In genomic region chr13:112684444-112684843, GRCh38 we compare ENCODE assay signal across 17 cellular contexts. TPM values are rescaled to one million over a fixed set of nuclear protein-coding genes. Genes with fewer than 3 reads are reported as not detected.
A peak's percentile ranks its signal among the peaks of the same experiment; 100 is the strongest.
DNase-seq lines count a peak whose midpoint lies in the region; ATAC-seq and TF ChIP-seq lines count a peak whose summit lies in the region.
"Had no signal": no experiment of that assay in that cellular context is flagged by ENCODE, and none has a peak within 500 bp of the region (broad histone marks: within the 10 kb centered on the region; RNA-seq: fewer than 3 reads in every experiment).

No MANE protein-coding gene starts in this region.

- WGBS in endodermal cell (ENCODE audit: insufficient coverage in 1 of 2, insufficient read length in 1 of 2), 2 experiments = 92 to 97% methylated on average over 13 of the region's 13 CpGs

- H3K36me3 ChIP-seq in endodermal cell (ENCODE audit: control insufficient read depth, insufficient read depth, low read length) (no peaks in the 10 kb centered on the region), lower lobe of right lung (no peaks in the 10 kb centered on the region), upper lobe of right lung (no peaks in the 10 kb centered on the region)

- H3K27me3 Mint-ChIP-seq in endodermal cell (ENCODE audit: insufficient read depth) = no peaks in the 10 kb centered on the region
- H3K27me3 Mint-ChIP-seq: CD4-positive, CD25-positive, alpha-beta regulatory T cell had no signal

- no peak overlapping the region for H3K27ac Mint-ChIP-seq in endodermal cell
- H3K27ac Mint-ChIP-seq: CD4-positive, CD25-positive, alpha-beta regulatory T cell; HFFc6 had no signal

- intact Hi-C loops in lower lobe of right lung (cut with DNase I) (no loop called here), upper lobe of right lung (cut with DNase I) (no loop called here)

- peak; percentile 5 to 6 for DNase-seq in activated T-cell treated with anti-CD3 and anti-CD28 coated beads, Interleukin-2, amount 50 U/mL, for 48 hours
- no peak for DNase-seq in activated T-cell treated with anti-CD3 and anti-CD28 coated beads for 4 hours
- peak; percentile 33 for DNase-seq in endodermal cell
- DNase-seq in lower lobe of right lung = no peak
- DNase-seq in upper lobe of right lung = peak; percentile 35
- DNase-seq in GF-D8 (lab: John Stamatoyannopoulos, UW) = no peak
- no peak for DNase-seq in T-helper 9 cell
- no peak for DNase-seq in AG08395 (ENCODE audit: low spot score)
- DNase-seq: 8988T; CD4-positive, CD25-positive, alpha-beta regulatory T cell; DMS153; EL; GOT3; HCEC 1CT; HFFc6 had no signal

- no peaks in the 10 kb centered on the region for H3K36me3 Mint-ChIP-seq in endodermal cell (ENCODE audit: low read depth)
- H3K36me3 Mint-ChIP-seq: CD4-positive, CD25-positive, alpha-beta regulatory T cell had no signal

- no peak overlapping the region for H3K9ac ChIP-seq in endodermal cell (ENCODE audit: extremely low read depth, low read length, poor library complexity, severe bottlenecking)
- H3K9ac ChIP-seq: BLaER1 treated with 17β-estradiol and CSF1 and Interleukin-3, amounts not matched to agents 10 nM and 100 nM had no signal

- H3K27me3 ChIP-seq in endodermal cell (ENCODE audit: control insufficient read depth, insufficient read depth, low read length, poor library complexity, severe bottlenecking) (no peaks in the 10 kb centered on the region), lower lobe of right lung (ENCODE audit: low read depth) (no peaks in the 10 kb centered on the region), upper lobe of right lung (no peaks in the 10 kb centered on the region)
- H3K27me3 ChIP-seq: BLaER1 treated with 17β-estradiol and CSF1 and Interleukin-3, amounts not matched to agents 10 nM and 100 nM had no signal

- no peak overlapping the region for H3K27ac ChIP-seq in endodermal cell (ENCODE audit: low read depth, low read length)
- H3K27ac ChIP-seq in lower lobe of right lung = peak overlapping the region; percentile 54
- H3K27ac ChIP-seq in upper lobe of right lung = peak overlapping the region; percentile 61
- H3K27ac ChIP-seq: BLaER1 treated with 17β-estradiol and CSF1 and Interleukin-3, amounts not matched to agents 10 nM and 100 nM had no signal

- peaks cover under 1% of the 10 kb centered on the region for H3K9me3 Mint-ChIP-seq in endodermal cell
- H3K9me3 Mint-ChIP-seq: CD4-positive, CD25-positive, alpha-beta regulatory T cell; HFFc6 had no signal

- no peak for ATAC-seq in lower lobe of right lung
- no peak for ATAC-seq in upper lobe of right lung
- ATAC-seq: HepG2 had no signal

- H3K4me3 Mint-ChIP-seq in endodermal cell = no peak overlapping the region
- H3K4me3 Mint-ChIP-seq: HFFc6 had no signal

- no peaks in the 10 kb centered on the region for H3K9me3 ChIP-seq in endodermal cell (ENCODE audit: control insufficient read depth, low read length)
- H3K9me3 ChIP-seq in lower lobe of right lung = no peaks in the 10 kb centered on the region
- H3K9me3 ChIP-seq in upper lobe of right lung = no peaks in the 10 kb centered on the region
- H3K9me3 ChIP-seq: BLaER1 treated with 17β-estradiol and CSF1 and Interleukin-3, amounts not matched to agents 10 nM and 100 nM had no signal

- TF ChIP-seq CTCF in endodermal cell (conservative IDR thresholded peaks at IDR 0.05) (no peak), lower lobe of right lung (IDR thresholded peaks at IDR 0.05) (no peak), upper lobe of right lung (IDR thresholded peaks at IDR 0.05) (no peak)

- peaks cover 21% of the 10 kb centered on the region for H3K4me1 Mint-ChIP-seq in endodermal cell

- H3K4me3 ChIP-seq in endodermal cell (ENCODE audit: low read length) = no peak overlapping the region
- H3K4me3 ChIP-seq in lower lobe of right lung = no peak overlapping the region
- no peak overlapping the region for H3K4me3 ChIP-seq in upper lobe of right lung
- H3K4me3 ChIP-seq: BLaER1 treated with 17β-estradiol and CSF1 and Interleukin-3, amounts not matched to agents 10 nM and 100 nM had no signal

- H3K4me1 ChIP-seq in endodermal cell (ENCODE audit: control insufficient read depth, insufficient read depth, low read length) (peaks cover 8% of the 10 kb centered on the region), lower lobe of right lung (peaks cover 26% of the 10 kb centered on the region), upper lobe of right lung (peaks cover 13% of the 10 kb centered on the region)

RNA-seq across cellular contexts. Expression of gene ATP11A, which starts 5.4 kb away (rescaled TPM):
- total RNA-seq in endodermal cell (100 to 1,000 TPM; 122 to 140 TPM), lower lobe of right lung (281 TPM), upper lobe of right lung (377 TPM)
- polyA plus RNA-seq in endodermal cell (2013, experiment 1 of 2) = 32.6 TPM
- polyA plus RNA-seq in endodermal cell (2013, experiment 2 of 2) = 30.0 TPM

Comparison
In these comparisons a context has a peak if more than half of its experiments do, and no peak if none do; other contexts are left out.
1. DNase-seq: peak in activated T-cell treated with anti-CD3 and anti-CD28 coated beads, Interleukin-2, amount 50 U/mL, for 48 hours (2 of 2), endodermal cell (single experiment) and upper lobe of right lung (single experiment); none in activated T-cell treated with anti-CD3 and anti-CD28 coated beads for 4 hours (single experiment), lower lobe of right lung (single experiment), GF-D8 (single experiment), T-helper 9 cell (single experiment) and AG08395 (single experiment).